Comparison of ENCODE assay signal across 12 cellular contexts in genomic region chr3:155391583-155391982, GRCh38.
DNase-seq lines count a peak whose midpoint lies in the region; ATAC-seq, FAIRE-seq and TF ChIP-seq lines count a peak whose summit lies in the region.
"Had no signal": no experiment of that assay in that cellular context is flagged by ENCODE, and none has a peak within 500 bp of the region (broad histone marks: within the 10 kb centered on the region; RNA-seq: fewer than 3 reads in every experiment).

No MANE protein-coding gene starts in this region.

- peak overlapping the region; percentile 73 for H3K4me2 ChIP-seq in HCT116 (ENCODE audit: low read length)

- no peak for TF ChIP-seq POLR2A in HCT116 (IDR thresholded peaks at IDR 0.05; ENCODE audit: borderline replicate concordance, extremely low read depth, insufficient read depth, insufficient read length)
- TF ChIP-seq POLR2A in body of pancreas (IDR thresholded peaks at IDR 0.05), result no peak
- no peak for TF ChIP-seq POLR2A in GM18505 (IDR thresholded peaks at IDR 0.05; ENCODE audit: borderline replicate concordance, extremely low read depth, insufficient read depth, insufficient read length)

- TF ChIP-seq CTCF in HCT116 (IDR thresholded peaks at IDR 0.05 in 2 of 3, conservative IDR thresholded peaks at IDR 0.05 in 1 of 3; ENCODE audit: borderline replicate concordance in 1 of 3, insufficient read depth in 1 of 3, low read depth in 2 of 3, low read length in 2 of 3) (no peak), body of pancreas (IDR thresholded peaks at IDR 0.05) (no peak), left lung (IDR thresholded peaks at IDR 0.05) (no peak)

- CTCF ChIA-PET in HCT116 (lab: Charles Lee), result no interaction called here

- H3K4me3 ChIP-seq in HCT116 (replicated peaks in 1 of 2; ENCODE audit: low read depth in 1 of 2, low read length in 2 of 2) (peak overlapping the region in 1 of 2 experiments; percentile 22; a peak in 2 of 4 replicates), body of pancreas (no peak overlapping the region), left lung (no peak overlapping the region), small intestine (ENCODE audit: low read depth in 1 of 2, low read length in 2 of 2) (no peak overlapping the region)
- H3K4me3 ChIP-seq: Peyer's patch had no signal

- H3K4me3 Mint-ChIP-seq in activated CD4-positive, alpha-beta T cell treated with anti-CD3 and anti-CD28 coated beads, Interleukin-2, amount 10 ng/mL, durations not matched to agents 24 days and 14 days, result no peak overlapping the region
- H3K4me3 Mint-ChIP-seq: memory B cell had no signal

- H2AFZ ChIP-seq in HCT116 (ENCODE audit: low read depth, low read length, poor library complexity, severe bottlenecking), result no peak overlapping the region

- POLR2A ChIA-PET in HCT116 (lab: Charles Lee), result no interaction called here

- H4K20me1 ChIP-seq in HCT116 (ENCODE audit: insufficient read depth), result no peaks in the 10 kb centered on the region

- 14 to 17% methylated on average over 2 of the region's 2 CpGs for WGBS in body of pancreas, 2 donors
- WGBS in small intestine, 3 donors, result 37 to 54% (median 43%) methylated on average over 2 of the region's 2 CpGs

- H3K27ac Mint-ChIP-seq in activated CD4-positive, alpha-beta T cell treated with anti-CD3 and anti-CD28 coated beads, Interleukin-2, amount 10 ng/mL, durations not matched to agents 24 days and 14 days, result no peak overlapping the region
- H3K27ac Mint-ChIP-seq: memory B cell had no signal

- intact Hi-C loops in HCT116 (cut with micrococcal nuclease), result no loop called here
- intact Hi-C loops in body of pancreas (cut with DNase I), result no loop called here
- intact Hi-C loops in left lung (cut with DNase I), result no loop called here
- intact Hi-C loops in activated CD4-positive, alpha-beta T cell treated with anti-CD3 and anti-CD28 coated beads, Interleukin-2, amount 10 ng/mL, durations not matched to agents 24 days and 14 days (cut with micrococcal nuclease), result no loop called here

- H3K79me2 ChIP-seq in HCT116 (ENCODE audit: insufficient read depth, low read length), result no peaks in the 10 kb centered on the region

- DNase-seq in 8988T (peak; percentile 5), HCT116 (ENCODE audit: low read depth, low spot score) (peak; percentile 23), body of pancreas (peak in 3 of 4 donors; percentile 8 to 38 (median 17)), left lung (peak in 1 of 2 donors; percentile 47), small intestine (no peak)
- DNase-seq in activated CD4-positive, alpha-beta T cell treated with anti-CD3 and anti-CD28 coated beads, Interleukin-2, amount 10 ng/mL, durations not matched to agents 24 days and 14 days, result no peak
- DNase-seq: BE2C, KBM-7, Peyer's patch had no signal

- no peaks in the 10 kb centered on the region for H3K36me3 Mint-ChIP-seq in activated CD4-positive, alpha-beta T cell treated with anti-CD3 and anti-CD28 coated beads, Interleukin-2, amount 10 ng/mL, durations not matched to agents 24 days and 14 days (ENCODE audit: low read depth)
- H3K36me3 Mint-ChIP-seq: memory B cell had no signal

- FAIRE-seq in small intestine (lab: Jason Lieb, UNC), result no peak

- H3K9ac ChIP-seq in HCT116 (ENCODE audit: low read length), result no peak overlapping the region

- no peaks in the 10 kb centered on the region for H3K9me2 ChIP-seq in HCT116 (ENCODE audit: insufficient read depth)

- H3K9me3 ChIP-seq in HCT116 (ENCODE audit: control insufficient read depth in 1 of 2, insufficient read depth in 1 of 2, low read depth in 1 of 2, low read length in 2 of 2), result no peaks in the 10 kb centered on the region
- H3K9me3 ChIP-seq in body of pancreas, result no peaks in the 10 kb centered on the region
- H3K9me3 ChIP-seq in left lung, result peaks cover 0 to 6% of the 10 kb centered on the region in 2 donors
- no peaks in the 10 kb centered on the region for H3K9me3 ChIP-seq in small intestine (ENCODE audit: control insufficient read depth, low read depth)
- H3K9me3 ChIP-seq: BE2C, Peyer's patch had no signal

- peaks cover 7% of the 10 kb centered on the region for H3K9me3 Mint-ChIP-seq in activated CD4-positive, alpha-beta T cell treated with anti-CD3 and anti-CD28 coated beads, Interleukin-2, amount 10 ng/mL, durations not matched to agents 24 days and 14 days

- no peaks in the 10 kb centered on the region for H3K4me1 Mint-ChIP-seq in activated CD4-positive, alpha-beta T cell treated with anti-CD3 and anti-CD28 coated beads, Interleukin-2, amount 10 ng/mL, durations not matched to agents 24 days and 14 days
- H3K4me1 Mint-ChIP-seq: memory B cell had no signal

- H3K27me3 ChIP-seq in HCT116 (ENCODE audit: insufficient read depth, low read length) (no peaks in the 10 kb centered on the region), body of pancreas (no peaks in the 10 kb centered on the region), left lung (no peaks in the 10 kb centered on the region), small intestine (ENCODE audit: control insufficient read depth in 2 of 2, insufficient read depth in 2 of 2, low read length in 2 of 2) (no peaks in the 10 kb centered on the region)
- H3K27me3 ChIP-seq: BE2C, Peyer's patch had no signal

- H3K4me1 ChIP-seq in HCT116 (ENCODE audit: control insufficient read depth in 1 of 2, insufficient read depth in 2 of 2, low read length in 2 of 2) (peaks cover 12 to 15% of the 10 kb centered on the region in 2 experiments), body of pancreas (no peaks in the 10 kb centered on the region), left lung (peaks cover 0 to 6% of the 10 kb centered on the region in 2 donors), small intestine (ENCODE audit: control insufficient read depth in 2 of 2, insufficient read depth in 1 of 2, low read depth in 1 of 2, low read length in 1 of 2) (no peaks in the 10 kb centered on the region)
- H3K4me1 ChIP-seq: BE2C, Peyer's patch had no signal

- no TSS peak for BruUV-seq in HCT116 (replicated peaks; lab: Mats Ljungman, UMichigan)

- RAD21 ChIA-PET in HCT116 (lab: Charles Lee; ENCODE audit: low non-redundant PET in 1 of 2, low total read pairs in 2 of 2, uncharacterized antibody in 2 of 2, unreplicated experiment in 2 of 2), result no interaction called here

- H3K27ac ChIP-seq in HCT116 (ENCODE audit: low read depth, low read length) (no peak overlapping the region), body of pancreas (no peak overlapping the region), left lung (peak overlapping the region in 1 of 2 donors; percentile 35), small intestine (ENCODE audit: low read depth in 1 of 2, low read length in 1 of 2) (no peak overlapping the region)
- H3K27ac ChIP-seq: Peyer's patch had no signal

- H3K27me3 Mint-ChIP-seq in activated CD4-positive, alpha-beta T cell treated with anti-CD3 and anti-CD28 coated beads, Interleukin-2, amount 10 ng/mL, durations not matched to agents 24 days and 14 days, result peaks cover 6% of the 10 kb centered on the region

- no peak for TF ChIP-seq RAD21 in HCT116 (IDR thresholded peaks at IDR 0.05; ENCODE audit: low read depth)

- ATAC-seq in HCT116 (peak; percentile 94), body of pancreas (peak; percentile 52), left lung (peak; percentile 97), GM18505 (IDR thresholded peaks at IDR 0.05; ENCODE audit: unreplicated experiment) (no peak), HG03354 (IDR thresholded peaks at IDR 0.05; ENCODE audit: poor library complexity, severe bottlenecking, unreplicated experiment) (no peak)

- H3K36me3 ChIP-seq in HCT116 (ENCODE audit: control insufficient read depth in 1 of 2, insufficient read depth in 2 of 2, low read length in 2 of 2), result no peaks in the 10 kb centered on the region
- no peaks in the 10 kb centered on the region for H3K36me3 ChIP-seq in body of pancreas (replicated peaks in 1 of 2; ENCODE audit: insufficient read depth in 1 of 2, low read depth in 2 of 2)
- H3K36me3 ChIP-seq in left lung, result no peaks in the 10 kb centered on the region
- no peaks in the 10 kb centered on the region for H3K36me3 ChIP-seq in small intestine (ENCODE audit: control insufficient read depth in 2 of 2, insufficient read depth in 2 of 2, low read length in 2 of 2)
- H3K36me3 ChIP-seq: BE2C, Peyer's patch had no signal

TF ChIP-seq in HCT116, 20 proteins besides CTCF, POLR2A, EP300 and RAD21 (continues in another document):
- TF ChIP-seq EGR1 (IDR thresholded peaks at IDR 0.05; ENCODE audit: low read depth) (no peak), EZH2phosphoT487 (IDR thresholded peaks at IDR 0.05; ENCODE audit: borderline replicate concordance) (no peak), ATF3 (IDR thresholded peaks at IDR 0.05) (no peak), ELF1 (IDR thresholded peaks at IDR 0.05; ENCODE audit: borderline replicate concordance, low read depth) (no peak), REST (IDR thresholded peaks at IDR 0.05; ENCODE audit: low read depth) (no peak), ZNF274 (IDR thresholded peaks at IDR 0.05; ENCODE audit: low read depth, low read length) (no peak), JUND (IDR thresholded peaks at IDR 0.05) (no peak)

Comparison
In these comparisons a context has a peak if more than half of its experiments do, and no peak if none do; other contexts are left out.
1. DNase-seq: peak in 8988T (single experiment), HCT116 (single experiment) and body of pancreas (3 of 4); none in activated CD4-positive, alpha-beta T cell treated with anti-CD3 and anti-CD28 coated beads, Interleukin-2, amount 10 ng/mL, durations not matched to agents 24 days and 14 days (single experiment) and small intestine (single experiment).
2. ATAC-seq: peak in HCT116 (single experiment), body of pancreas (single experiment) and left lung (single experiment); none in GM18505 (single experiment) and HG03354 (single experiment).